ENCODE assay signal across 33 cellular contexts in genomic region chr6:156507656-156508055, GRCh38.
"Had no signal": no experiment of that assay in that cellular context is flagged by ENCODE, and none has a peak within 500 bp of the region (broad histone marks: within the 10 kb centered on the region; RNA-seq: fewer than 3 reads in every experiment).

No MANE protein-coding gene starts in this region.

- H3K4me3 Mint-ChIP-seq: activated CD4-positive, alpha-beta memory T cell treated with anti-CD3 and anti-CD28 coated beads, Interleukin-2, amount 10 ng/mL, durations not matched to agents 7 days and 5 days; activated naive CD8-positive, alpha-beta T cell treated with anti-CD3 and anti-CD28 coated beads, Interleukin-2, amount 10 ng/mL, durations not matched to agents 7 days and 5 days; activated T-cell treated with anti-CD3 and anti-CD28 coated beads, Interleukin-2, amount 50 U/mL, for 72 hours; activated T-helper 17 cell treated with anti-CD3 and anti-CD28 coated beads, Interleukin-2, amount 50 U/mL, for 72 hours had no signal

- H3K27me3 ChIP-seq: body of pancreas, MG63 had no signal

- H3K4me1 Mint-ChIP-seq: activated CD4-positive, alpha-beta memory T cell treated with anti-CD3 and anti-CD28 coated beads, Interleukin-2, amount 10 ng/mL, durations not matched to agents 7 days and 5 days; activated T-helper 17 cell treated with anti-CD3 and anti-CD28 coated beads, Interleukin-2, amount 50 U/mL, for 72 hours had no signal

- H3K9me3 Mint-ChIP-seq: activated CD4-positive, alpha-beta memory T cell treated with anti-CD3 and anti-CD28 coated beads, Interleukin-2, amount 10 ng/mL, durations not matched to agents 7 days and 5 days; activated T-cell treated with anti-CD3 and anti-CD28 coated beads, Interleukin-2, amount 50 U/mL, for 72 hours; activated T-helper 17 cell treated with anti-CD3 and anti-CD28 coated beads, Interleukin-2, amount 50 U/mL, for 72 hours had no signal

- ATAC-seq: activated T-cell treated with anti-CD3 and anti-CD28 coated beads, Interleukin-2, amount 50 U/mL, for 72 hours; activated T-helper 17 cell treated with anti-CD3 and anti-CD28 coated beads, Interleukin-2, amount 50 U/mL, for 72 hours; body of pancreas had no signal

- DNase-seq: activated CD4-positive, alpha-beta memory T cell treated with anti-CD3 and anti-CD28 coated beads, Interleukin-2, amount 10 ng/mL, durations not matched to agents 7 days and 5 days; activated CD4-positive, alpha-beta T cell treated with anti-CD3 and anti-CD28 coated beads for 1 hour; activated CD4-positive, alpha-beta T cell treated with anti-CD3 and anti-CD28 coated beads for 48 hours; activated CD4-positive, CD25-positive, alpha-beta regulatory T cell; activated effector memory CD4-positive, alpha-beta T cell treated with anti-CD3 and anti-CD28 coated beads, Interleukin-2, amount 50 U/mL, for 16 hours; activated naive CD4-positive, alpha-beta T cell; activated naive CD4-positive, alpha-beta T cell treated with anti-CD3 and anti-CD28 coated beads, Interleukin-2, amount 50 U/mL, for 16 hours; activated naive CD8-positive, alpha-beta T cell treated with anti-CD3 and anti-CD28 coated beads, Interleukin-2, amount 10 ng/mL, durations not matched to agents 7 days and 5 days; activated T-cell treated with anti-CD3 and anti-CD28 coated beads, Interleukin-2, amount 50 U/mL, for 1 hour; activated T-cell treated with anti-CD3 and anti-CD28 coated beads, Interleukin-2, amount 50 U/mL, for 72 hours; central memory CD4-positive, alpha-beta T cell; Kasumi-1; KG1; MG63; MV-4-11; NCI-H1092; NCI-H1436 treated with DMSO at 0.1 percent for 48 hours; NCI-H1694 treated with DMSO at 0.1 percent for 48 hours; NCI-H2029 treated with DMSO at 0.1 percent for 48 hours; NCI-H2107; NCI-H2171; NCI-H510A; NCI-H526; NCI-H748 treated with DMSO at 0.1 percent for 48 hours; OCI-M1; Right ventricle myocardium superior; SW 1271; T-helper 1 cell; T-helper 2 cell; T-helper 9 cell; WERI-Rb-1 had no signal

- H3K36me3 Mint-ChIP-seq: activated naive CD8-positive, alpha-beta T cell treated with anti-CD3 and anti-CD28 coated beads, Interleukin-2, amount 10 ng/mL, durations not matched to agents 7 days and 5 days had no signal

- H3K4me3 ChIP-seq: body of pancreas, MG63 had no signal

- H3K9me3 ChIP-seq: body of pancreas, MG63 had no signal

- H3K27ac Mint-ChIP-seq: activated CD4-positive, alpha-beta memory T cell treated with anti-CD3 and anti-CD28 coated beads, Interleukin-2, amount 10 ng/mL, durations not matched to agents 7 days and 5 days; activated naive CD8-positive, alpha-beta T cell treated with anti-CD3 and anti-CD28 coated beads, Interleukin-2, amount 10 ng/mL, durations not matched to agents 7 days and 5 days; activated T-cell treated with anti-CD3 and anti-CD28 coated beads, Interleukin-2, amount 50 U/mL, for 72 hours; activated T-helper 17 cell treated with anti-CD3 and anti-CD28 coated beads, Interleukin-2, amount 50 U/mL, for 72 hours had no signal

- H3K27ac ChIP-seq: body of pancreas, WERI-Rb-1 had no signal

- H3K36me3 ChIP-seq: MG63, WERI-Rb-1 had no signal
